Comparison of ENCODE assay signal across 8 cellular contexts in the genomic region with DNA sequence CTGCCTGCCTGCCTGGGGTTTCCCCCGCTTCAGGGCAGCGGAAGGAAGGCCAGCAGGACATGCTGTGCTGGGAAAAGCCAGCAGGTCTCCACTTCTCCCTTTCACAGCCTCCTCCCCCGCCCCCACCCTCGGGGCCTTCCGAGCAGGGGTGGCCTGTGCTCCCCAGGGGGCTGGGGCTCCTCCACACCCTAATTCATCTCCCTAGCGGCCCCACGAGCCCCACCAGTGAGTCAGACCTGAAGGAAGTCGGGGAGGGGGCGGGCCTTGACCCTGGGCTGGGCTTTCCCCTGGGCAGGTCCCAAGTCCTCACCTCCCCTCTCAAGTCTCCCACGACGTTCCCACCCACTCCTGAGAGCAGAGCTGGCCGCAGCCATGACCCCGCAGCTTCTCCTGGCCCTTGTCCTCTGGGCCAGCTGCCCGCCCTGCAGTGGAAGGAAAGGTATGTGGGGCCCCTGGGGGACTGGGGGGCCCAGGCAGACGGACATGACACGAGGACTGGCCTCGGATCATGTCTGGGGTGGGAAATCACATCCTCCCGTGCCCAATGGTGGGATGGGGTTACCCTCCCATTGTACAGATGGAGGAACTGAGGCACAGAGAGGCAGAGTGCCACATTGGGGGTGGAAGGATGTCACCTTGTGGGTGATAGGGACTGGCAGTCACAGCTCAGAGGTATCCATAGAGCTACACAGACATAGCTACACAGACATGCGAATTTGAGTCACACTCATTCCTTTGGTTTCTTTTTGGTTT. TPM values are rescaled to one million over a fixed set of nuclear protein-coding genes. Genes with fewer than 3 reads are reported as not detected.
DNase-seq lines count a peak whose midpoint lies in the region; ATAC-seq and TF ChIP-seq lines count a peak whose summit lies in the region.

TSS of gene EBI3 (plus strand) at position 345 of the 753 bp plus-strand sequence. CDS start at position 373, 28 bp downstream.

- H3K4me1 ChIP-seq in HCT116 (ENCODE audit: control insufficient read depth in 1 of 2, insufficient read depth in 2 of 2, low read length in 2 of 2), result peaks cover 7 to 25% of the 10 kb centered on the region in 2 experiments; a peak in 3 of 4 replicates
- H3K4me1 ChIP-seq in psoas muscle, result no peaks in the 10 kb centered on the region

- CTCF ChIA-PET in HCT116 (lab: Charles Lee), result no interaction called here

- DNase-seq in NCI-H1417 (lab: John Stamatoyannopoulos, UW) (peak in 2 of 3 experiments; percentile 24 to 35), NCI-H1417 treated with DMSO at 0.1 percent for 48 hours (lab: John Stamatoyannopoulos, UW) (no peak), HCT116 (ENCODE audit: low read depth, low spot score) (no peak), psoas muscle (peak in 1 of 2 donors; percentile 33), COLO829 (ENCODE audit: low spot score) (no peak), iPS-NIHi11 (ENCODE audit: low spot score) (no peak)
- DNase-seq in effector memory CD8-positive, alpha-beta T cell, result no peak

- TF ChIP-seq RAD21 in HCT116 (IDR thresholded peaks at IDR 0.05; ENCODE audit: low read depth), result no peak

- no peak within 1 kb of the TSS for H3K27ac ChIP-seq in HCT116 (ENCODE audit: low read depth, low read length)
- no peak within 1 kb of the TSS for H3K27ac ChIP-seq in psoas muscle

- peaks cover 15 to 22% of the 10 kb centered on the region in 2 donors for H3K27me3 Mint-ChIP-seq in effector memory CD8-positive, alpha-beta T cell

- RAD21 ChIA-PET in HCT116 (lab: Charles Lee; ENCODE audit: low non-redundant PET in 1 of 2, low total read pairs in 2 of 2, uncharacterized antibody in 2 of 2, unreplicated experiment in 2 of 2), result no interaction called here

- H3K4me1 Mint-ChIP-seq in effector memory CD8-positive, alpha-beta T cell (ENCODE audit: low read depth in 2 of 2), result peaks cover 0 to 5% of the 10 kb centered on the region in 2 donors

- no peak within 1 kb of the TSS for H3K9ac ChIP-seq in HCT116 (ENCODE audit: low read length)

- H3K9me3 Mint-ChIP-seq in effector memory CD8-positive, alpha-beta T cell, result no peaks in the 10 kb centered on the region

- H3K27me3 ChIP-seq in HCT116 (ENCODE audit: insufficient read depth, low read length) (no peaks in the 10 kb centered on the region), psoas muscle (ENCODE audit: insufficient read depth in 3 of 3, low read length in 2 of 3) (peaks cover 0 to 62% (median 15%) of the 10 kb centered on the region in 3 donors)

- no peaks in the 10 kb centered on the region for H3K79me2 ChIP-seq in HCT116 (ENCODE audit: insufficient read depth, low read length)

- no peak within 1 kb of the TSS for H2AFZ ChIP-seq in HCT116 (ENCODE audit: low read depth, low read length, poor library complexity, severe bottlenecking)

- H3K9me3 ChIP-seq in HCT116 (ENCODE audit: control insufficient read depth in 1 of 2, insufficient read depth in 1 of 2, low read depth in 1 of 2, low read length in 2 of 2) (no peaks in the 10 kb centered on the region), psoas muscle (no peaks in the 10 kb centered on the region)

- H3K4me3 Mint-ChIP-seq in effector memory CD8-positive, alpha-beta T cell, result no peak within 1 kb of the TSS

- POLR2A ChIA-PET in HCT116 (lab: Charles Lee), result no interaction called here

- H3K4me3 ChIP-seq in HCT116 (replicated peaks in 1 of 2; ENCODE audit: low read depth in 1 of 2, low read length in 2 of 2), result no peak within 1 kb of the TSS
- peak within 1 kb of the TSS; percentile 22 for H3K4me3 ChIP-seq in psoas muscle

- intact Hi-C loops in HCT116 (cut with micrococcal nuclease) (no loop called here), psoas muscle (cut with DNase I) (loop anchor here in 1 of 2 donors (10.0 kb wide), 1 partner anchor 365 kb away; the partner anchor contains the start of gene ZFR2)

- peak within 1 kb of the TSS; percentile 50 for H3K4me2 ChIP-seq in HCT116 (ENCODE audit: low read length)

- peaks cover 3% of the 10 kb centered on the region for H3K36me3 Mint-ChIP-seq in effector memory CD8-positive, alpha-beta T cell (ENCODE audit: insufficient read depth)

- ATAC-seq in HCT116, result peak; percentile 30
- peak; percentile 27 for ATAC-seq in effector memory CD8-positive, alpha-beta T cell (replicated peaks)
- peak in 1 of 4 donors; percentile 36 for ATAC-seq in psoas muscle

- H3K36me3 ChIP-seq in HCT116 (ENCODE audit: control insufficient read depth in 1 of 2, insufficient read depth in 2 of 2, low read length in 2 of 2), result no peaks in the 10 kb centered on the region
- H3K36me3 ChIP-seq in psoas muscle (ENCODE audit: insufficient read depth in 1 of 2, low read depth in 1 of 2), result no peaks in the 10 kb centered on the region

- no peaks in the 10 kb centered on the region for H3K9me2 ChIP-seq in HCT116 (ENCODE audit: insufficient read depth)

- H4K20me1 ChIP-seq in HCT116 (ENCODE audit: insufficient read depth), result no peaks in the 10 kb centered on the region

- TF ChIP-seq POLR2A in HCT116 (IDR thresholded peaks at IDR 0.05; ENCODE audit: borderline replicate concordance, extremely low read depth, insufficient read depth, insufficient read length) (no peak), Raji (IDR thresholded peaks at IDR 0.05; ENCODE audit: insufficient read depth, low read depth, low read length) (peak; percentile 38; the same call in 1 of the 2 replicates)

- TF ChIP-seq CTCF in HCT116 (IDR thresholded peaks at IDR 0.05 in 2 of 3, conservative IDR thresholded peaks at IDR 0.05 in 1 of 3; ENCODE audit: borderline replicate concordance in 1 of 3, insufficient read depth in 1 of 3, low read depth in 2 of 3, low read length in 2 of 3) (no peak), psoas muscle (IDR thresholded peaks at IDR 0.05) (no peak)

- no peak within 1 kb of the TSS for H3K27ac Mint-ChIP-seq in effector memory CD8-positive, alpha-beta T cell

- 7 to 10% (median 9%) methylated on average over 18 to 19 of the region's 19 CpGs for WGBS in psoas muscle, 3 donors

- no TSS peak for BruUV-seq in HCT116 (replicated peaks; lab: Mats Ljungman, UMichigan)

TF ChIP-seq in HCT116, 20 proteins besides CTCF, POLR2A, EP300 and RAD21 (continues in another document):
- no peak for TF ChIP-seq ZNF274 (IDR thresholded peaks at IDR 0.05; ENCODE audit: low read depth, low read length)
- no peak for TF ChIP-seq SRF (IDR thresholded peaks at IDR 0.05; ENCODE audit: low read depth)
- no peak for TF ChIP-seq EZH2phosphoT487 (IDR thresholded peaks at IDR 0.05; ENCODE audit: borderline replicate concordance)
- TF ChIP-seq REST (IDR thresholded peaks at IDR 0.05; ENCODE audit: low read depth), result no peak
- no peak for TF ChIP-seq EGR1 (IDR thresholded peaks at IDR 0.05; ENCODE audit: low read depth)
- TF ChIP-seq CBX3 (IDR thresholded peaks at IDR 0.05; ENCODE audit: low read depth), result no peak
- no peak for TF ChIP-seq YY1 (IDR thresholded peaks at IDR 0.05; ENCODE audit: extremely low read depth, insufficient replicate concordance, low read depth, low read length)
- no peak for TF ChIP-seq FOSL1 (IDR thresholded peaks at IDR 0.05; ENCODE audit: low read depth)
- no peak for TF ChIP-seq ZFX (IDR thresholded peaks at IDR 0.05)
- TF ChIP-seq CEBPB (IDR thresholded peaks at IDR 0.05; ENCODE audit: low read depth), result no peak
- TF ChIP-seq JUND (IDR thresholded peaks at IDR 0.05), result no peak
- TF ChIP-seq TCF7L2 (IDR thresholded peaks at IDR 0.05; ENCODE audit: borderline replicate concordance, extremely low read depth, insufficient read depth, insufficient read length), result no peak
- TF ChIP-seq, protein P1, sequence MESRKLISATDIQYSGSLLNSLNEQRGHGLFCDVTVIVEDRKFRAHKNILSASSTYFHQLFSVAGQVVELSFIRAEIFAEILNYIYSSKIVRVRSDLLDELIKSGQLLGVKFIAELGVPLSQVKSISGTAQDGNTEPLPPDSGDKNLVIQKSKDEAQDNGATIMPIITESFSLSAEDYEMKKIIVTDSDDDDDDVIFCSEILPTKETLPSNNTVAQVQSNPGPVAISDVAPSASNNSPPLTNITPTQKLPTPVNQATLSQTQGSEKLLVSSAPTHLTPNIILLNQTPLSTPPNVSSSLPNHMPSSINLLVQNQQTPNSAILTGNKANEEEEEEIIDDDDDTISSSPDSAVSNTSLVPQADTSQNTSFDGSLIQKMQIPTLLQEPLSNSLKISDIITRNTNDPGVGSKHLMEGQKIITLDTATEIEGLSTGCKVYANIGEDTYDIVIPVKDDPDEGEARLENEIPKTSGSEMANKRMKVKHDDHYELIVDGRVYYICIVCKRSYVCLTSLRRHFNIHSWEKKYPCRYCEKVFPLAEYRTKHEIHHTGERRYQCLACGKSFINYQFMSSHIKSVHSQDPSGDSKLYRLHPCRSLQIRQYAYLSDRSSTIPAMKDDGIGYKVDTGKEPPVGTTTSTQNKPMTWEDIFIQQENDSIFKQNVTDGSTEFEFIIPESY (IDR thresholded peaks at IDR 0.05; ENCODE audit: extremely low read depth, insufficient replicate concordance, low read length), result no peak
- no peak for TF ChIP-seq ELF1 (IDR thresholded peaks at IDR 0.05; ENCODE audit: borderline replicate concordance, low read depth)
- no peak for TF ChIP-seq EZH2 (IDR thresholded peaks at IDR 0.05)

RNA-seq across cellular contexts. Expression of gene EBI3, which starts in this region (rescaled TPM):
- total RNA-seq in HCT116 (2021; ENCODE audit: unreplicated experiment) (1.2 TPM), psoas muscle (under 1 TPM; 0.48 to 0.64 (median 0.58) TPM)
- polyA plus RNA-seq in HCT116 (2012), result 0.07 and 0.74 TPM in 2 replicates
- under 1 TPM; 0.19 to 0.77 (median 0.27) TPM for polyA plus RNA-seq in psoas muscle

Comparison
In these comparisons a context has a peak if more than half of its experiments do, and no peak if none do; other contexts are left out.
1. DNase-seq: peak in NCI-H1417 (2 of 3); none in NCI-H1417 treated with DMSO at 0.1 percent for 48 hours (single experiment), HCT116 (single experiment), effector memory CD8-positive, alpha-beta T cell (0 of 3), COLO829 (single experiment) and iPS-NIHi11 (single experiment).